In the genomic region with DNA sequence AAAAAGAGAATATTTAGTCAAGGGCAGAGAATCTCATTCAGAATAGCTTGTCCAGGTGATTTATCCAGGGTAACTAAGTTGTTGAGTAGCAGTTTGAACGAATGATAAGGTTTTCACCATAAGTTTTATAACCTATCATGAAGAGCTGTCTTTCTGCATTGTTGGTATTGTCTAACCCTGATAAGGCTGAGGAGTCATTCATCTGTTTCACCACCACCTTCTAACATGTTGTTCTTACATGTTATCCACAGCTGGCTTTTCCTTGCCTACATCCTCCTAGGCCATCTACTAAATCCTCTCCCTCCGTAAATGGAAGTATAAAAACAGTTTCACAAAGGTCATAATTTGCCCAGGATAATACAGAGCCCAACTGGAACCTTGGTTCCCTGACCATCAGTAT, we compare ENCODE assay signal across 20 cellular contexts.
"Had no signal": no experiment of that assay in that cellular context is flagged by ENCODE, and none has a peak within 500 bp of the region (broad histone marks: within the 10 kb centered on the region; RNA-seq: fewer than 3 reads in every experiment).

No MANE protein-coding gene starts in this region.

- H3K27ac ChIP-seq: gastroesophageal sphincter, tibial nerve, uterus, VCaP had no signal

- H3K4me3 ChIP-seq: adrenal gland, gastroesophageal sphincter, heart right ventricle, tibial nerve, uterus had no signal

- DNase-seq: activated CD4-positive, alpha-beta T cell treated with anti-CD3 and anti-CD28 coated beads for 1 hour; activated gamma-delta T cell; adrenal gland; effector memory CD8-positive, alpha-beta T cell; heart right ventricle; mesendoderm; occipital lobe; posterior cingulate gyrus; retina; stimulated activated CD4-positive, alpha-beta T cell treated with anti-CD3 and anti-CD28 coated beads, Interleukin-12 subunit alpha, Interleukin-12 subunit beta, amount 100 ng/mL, for 4 hours; stimulated activated CD4-positive, alpha-beta T cell treated with anti-CD3 and anti-CD28 coated beads, Interleukin-2, amount 100 ng/mL, for 24 hours; stimulated activated naive CD4-positive, alpha-beta T cell treated with Interleukin-2 at 50 U/mL for 16 hours; substantia nigra; SW 1271; T-helper 2 cell; uterus had no signal

- ATAC-seq: activated naive CD4-positive, alpha-beta T cell treated with anti-CD3 and anti-CD28 coated beads, Interleukin-2, amount 50 U/mL, for 72 hours; effector memory CD8-positive, alpha-beta T cell; gastroesophageal sphincter had no signal

- H3K9me3 ChIP-seq: adrenal gland, gastroesophageal sphincter, heart right ventricle, tibial nerve, uterus had no signal

- H3K36me3 ChIP-seq: adrenal gland, gastroesophageal sphincter, heart right ventricle, tibial nerve, uterus had no signal

- H3K27me3 ChIP-seq: adrenal gland, gastroesophageal sphincter, heart right ventricle, tibial nerve, uterus had no signal
